In the genomic region with DNA sequence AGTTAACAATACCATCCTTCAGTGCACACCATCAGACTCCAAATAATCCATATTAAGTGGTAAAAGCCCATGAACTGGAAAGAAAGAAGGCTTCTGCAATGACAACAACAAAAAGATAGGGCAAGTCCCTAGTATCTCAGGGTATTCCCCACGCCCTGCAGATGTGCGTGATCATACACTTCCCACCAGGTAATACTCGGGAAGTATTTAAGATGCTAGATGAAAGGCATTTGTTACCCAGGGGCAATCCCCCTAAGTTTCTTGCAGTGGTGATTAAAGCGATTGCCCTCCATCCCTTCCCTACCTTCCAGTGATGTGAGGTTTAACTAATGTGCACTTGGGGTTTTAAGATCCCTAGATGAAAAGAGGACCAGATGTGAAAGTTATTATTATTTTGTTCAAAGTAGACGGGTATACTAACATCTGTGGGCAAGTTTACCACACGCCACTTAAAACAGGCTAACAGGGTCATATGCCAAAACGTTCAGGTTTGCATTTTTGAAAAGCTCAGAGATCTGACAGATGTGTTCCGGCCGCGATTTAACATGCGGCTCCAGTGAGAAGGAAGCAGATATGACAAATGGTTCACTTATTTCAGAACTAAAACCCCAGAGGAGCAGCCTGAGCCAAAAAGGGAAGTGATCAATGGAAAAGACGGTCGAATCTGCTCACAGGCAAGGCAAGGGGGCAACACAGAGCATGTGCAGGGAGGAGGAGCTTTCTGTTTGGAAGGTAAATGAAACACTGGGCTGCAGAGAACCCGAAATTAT, we compare ENCODE assay signal across 8 cellular contexts. TPM values are rescaled to one million over a fixed set of nuclear protein-coding genes. Genes with fewer than 3 reads are reported as not detected.
DNase-seq lines count a peak whose midpoint lies in the region; ATAC-seq lines count a peak whose summit lies in the region.

No MANE protein-coding gene starts in this region.

- H3K4me3 Mint-ChIP-seq in naive B cell: peak overlapping the region; percentile 18 to 74 (median 65)

- no peaks in the 10 kb centered on the region for H3K27me3 ChIP-seq in ACC112 (ENCODE audit: insufficient read depth, low read length)

- H3K36me3 ChIP-seq in ACC112 (ENCODE audit: insufficient read depth, low read length): peaks cover 14% of the 10 kb centered on the region

- H3K27ac ChIP-seq in ACC112 (ENCODE audit: low read depth, low read length): 0 out of 2 replicates have a peak overlapping the region, but pooled peaks have one; percentile 12

- DNase-seq in activated CD4-positive, alpha-beta T cell treated with anti-CD3 and anti-CD28 coated beads, Interleukin-2, amount 50 U/mL, for 4 hours: peak; percentile 32 to 47
- DNase-seq in naive B cell (peak; percentile 66), GF-D8 (lab: John Stamatoyannopoulos, UW) (no peak), NCI-H2029 treated with DMSO at 0.1 percent for 48 hours (lab: John Stamatoyannopoulos, UW) (no peak), HUDEP-2 (lab: John Stamatoyannopoulos, UW; ENCODE audit: unreplicated experiment in 76 of 76) (no peak)

- no peaks in the 10 kb centered on the region for H3K36me3 Mint-ChIP-seq in naive B cell

- H3K4me3 ChIP-seq in ACC112 (ENCODE audit: low read depth, low read length): peak overlapping the region; percentile 46

- no peak overlapping the region for H2AFZ ChIP-seq in ACC112 (ENCODE audit: low read length, unreplicated experiment)

- H3K79me2 ChIP-seq in ACC112 (ENCODE audit: control insufficient read depth, insufficient read depth, low read length, unreplicated experiment): peaks cover 2% of the 10 kb centered on the region

- H3K27me3 Mint-ChIP-seq in naive B cell: no peaks in the 10 kb centered on the region

- ATAC-seq in GM19372 (IDR thresholded peaks at IDR 0.05; ENCODE audit: low read depth, unreplicated experiment): peak; percentile 96
- ATAC-seq in HG03439 (IDR thresholded peaks at IDR 0.05; ENCODE audit: unreplicated experiment): peak; percentile 95
- peak; percentile 91 to 92 for ATAC-seq in naive B cell (ENCODE audit: low read depth in 2 of 2)

- H3K4me1 Mint-ChIP-seq in naive B cell: peaks cover 16 to 20% (median 17%) of the 10 kb centered on the region in 3 donors

- peak overlapping the region; percentile 44 to 62 (median 54) for H3K27ac Mint-ChIP-seq in naive B cell

- H3K9me3 Mint-ChIP-seq in naive B cell: peaks cover 0 to 9% (median 3%) of the 10 kb centered on the region in 7 donors

- peaks cover 10% of the 10 kb centered on the region for H3K4me1 ChIP-seq in ACC112 (ENCODE audit: control insufficient read depth, insufficient read depth, low read length, unreplicated experiment)

RNA-seq across cellular contexts. Expression of a gene that starts 17.4 kb away (rescaled TPM):
- polyA plus RNA-seq in naive B cell (ENCODE audit: low read depth in 6 of 6): under 1 TPM in 4 of 6 donors, not detected in 2; 0.05 to 0.31 (median 0.11) TPM

Comparison
In these comparisons a context has a peak if more than half of its experiments do, and no peak if none do; other contexts are left out.
1. DNase-seq: peak in activated CD4-positive, alpha-beta T cell treated with anti-CD3 and anti-CD28 coated beads, Interleukin-2, amount 50 U/mL, for 4 hours (2 of 2) and naive B cell (single experiment); none in GF-D8 (single experiment), NCI-H2029 treated with DMSO at 0.1 percent for 48 hours (single experiment) and HUDEP-2 (0 of 76).
2. Peak in every context shown above with its lines, with median percentiles within 50 percentile points of each other: ATAC-seq.